9 cellular contexts compared by ENCODE assay signal in genomic region chrX:49071877-49072711, GRCh38. TPM values are rescaled to one million over a fixed set of nuclear protein-coding genes. Genes with fewer than 3 reads are reported as not detected.
DNase-seq lines count a peak whose midpoint lies in the region; ATAC-seq and TF ChIP-seq lines count a peak whose summit lies in the region.
"Had no signal": no experiment of that assay in that cellular context is flagged by ENCODE, and none has a peak within 500 bp of the region (broad histone marks: within the 10 kb centered on the region; RNA-seq: fewer than 3 reads in every experiment).

No MANE protein-coding gene starts in this region.

- H3K36me3 ChIP-seq in endodermal cell (ENCODE audit: control insufficient read depth, insufficient read depth, low read length) = no peaks in the 10 kb centered on the region
- no peaks in the 10 kb centered on the region for H3K36me3 ChIP-seq in mesendoderm (ENCODE audit: control insufficient read depth, insufficient read depth, low read length)
- H3K36me3 ChIP-seq in transverse colon = no peaks in the 10 kb centered on the region

- H3K4me3 Mint-ChIP-seq in T-helper 2 cell treated with Interferon-gamma antibody and Interleukin-4, amounts not matched to agents 5 μg/mL and 100 μg/mL, for 36 hours = peak overlapping the region; percentile 51
- H3K4me3 Mint-ChIP-seq in endodermal cell = peak overlapping the region; percentile 70

- no peak for DNase-seq in T-helper 2 cell treated with Interferon-gamma antibody and Interleukin-4, amounts not matched to agents 5 μg/mL and 100 μg/mL, for 36 hours (ENCODE audit: low spot score)
- DNase-seq in T-helper 2 cell = no peak
- DNase-seq in endodermal cell = peak; percentile 90
- DNase-seq in mesendoderm = peak; percentile 48
- peak; percentile 55 for DNase-seq in transverse colon
- no peak for DNase-seq in GM13976 (ENCODE audit: low spot score)

- no peak overlapping the region for H3K27ac Mint-ChIP-seq in T-helper 2 cell treated with Interferon-gamma antibody and Interleukin-4, amounts not matched to agents 5 μg/mL and 100 μg/mL, for 36 hours
- H3K27ac Mint-ChIP-seq in endodermal cell = peak overlapping the region; percentile 38

- no peak overlapping the region for H3K4me2 ChIP-seq in mesendoderm (ENCODE audit: low read length)

- H3K79me2 ChIP-seq in mesendoderm (ENCODE audit: control insufficient read depth, insufficient read depth, low read length) = no peaks in the 10 kb centered on the region

- peaks cover 16% of the 10 kb centered on the region for H3K36me3 Mint-ChIP-seq in T-helper 2 cell treated with Interferon-gamma antibody and Interleukin-4, amounts not matched to agents 5 μg/mL and 100 μg/mL, for 36 hours (ENCODE audit: low read depth)
- H3K36me3 Mint-ChIP-seq in endodermal cell (ENCODE audit: low read depth) = peaks cover 2% of the 10 kb centered on the region

- 94 to 97% methylated on average over 7 to 63 of the region's 63 CpGs for WGBS in endodermal cell (ENCODE audit: insufficient coverage in 1 of 2, insufficient read length in 1 of 2), 2 experiments
- WGBS in mesendoderm (ENCODE audit: extremely low coverage, insufficient coverage, low lambda C conversion rate) = no CpG with 5 or more reads among the region's 63 CpGs
- WGBS in transverse colon (ENCODE audit: low coverage in 1 of 2), 2 donors = 69% methylated on average over 63 of the region's 63 CpGs; no CpG with 5 or more reads in 1 of the 2 donors

- no peak overlapping the region for H2AK5ac ChIP-seq in mesendoderm (ENCODE audit: low read length)

- no peaks in the 10 kb centered on the region for H3K9me3 Mint-ChIP-seq in T-helper 2 cell treated with Interferon-gamma antibody and Interleukin-4, amounts not matched to agents 5 μg/mL and 100 μg/mL, for 36 hours
- peaks cover 56% of the 10 kb centered on the region for H3K9me3 Mint-ChIP-seq in endodermal cell

- no peak overlapping the region for H4K8ac ChIP-seq in mesendoderm (ENCODE audit: low read depth, low read length)

- intact Hi-C loops in transverse colon (cut with DNase I; ENCODE audit: low total_unique reads) = no loop called here

- ATAC-seq in HG03097 (IDR thresholded peaks at IDR 0.05; ENCODE audit: low FRiP score, unreplicated experiment) = no peak
- ATAC-seq in HG03342 (IDR thresholded peaks at IDR 0.05; ENCODE audit: unreplicated experiment) = no peak

- H3K27me3 Mint-ChIP-seq in T-helper 2 cell treated with Interferon-gamma antibody and Interleukin-4, amounts not matched to agents 5 μg/mL and 100 μg/mL, for 36 hours (ENCODE audit: low read depth) = no peaks in the 10 kb centered on the region
- H3K27me3 Mint-ChIP-seq in endodermal cell (ENCODE audit: insufficient read depth) = no peaks in the 10 kb centered on the region

- H4K5ac ChIP-seq in mesendoderm (ENCODE audit: low read length) = no peak overlapping the region

- no peak for TF ChIP-seq EP300 in transverse colon (IDR thresholded peaks at IDR 0.05; ENCODE audit: low read depth)

- H3K79me1 ChIP-seq in mesendoderm (ENCODE audit: low read length) = no peaks in the 10 kb centered on the region

- H3K4me1 ChIP-seq in endodermal cell (ENCODE audit: control insufficient read depth, insufficient read depth, low read length) (no peaks in the 10 kb centered on the region), mesendoderm (ENCODE audit: control insufficient read depth, low read depth, low read length) (no peaks in the 10 kb centered on the region), transverse colon (peaks cover 0 to 16% (median 2%) of the 10 kb centered on the region in 4 donors)

- H3K4ac ChIP-seq in mesendoderm (ENCODE audit: low read depth, low read length) = no peak overlapping the region

- no peaks in the 10 kb centered on the region for H3K9me3 ChIP-seq in endodermal cell (ENCODE audit: control insufficient read depth, low read length)
- no peaks in the 10 kb centered on the region for H3K9me3 ChIP-seq in transverse colon

- H3K4me1 Mint-ChIP-seq in T-helper 2 cell treated with Interferon-gamma antibody and Interleukin-4, amounts not matched to agents 5 μg/mL and 100 μg/mL, for 36 hours (ENCODE audit: low read depth) = peaks cover 15% of the 10 kb centered on the region
- H3K4me1 Mint-ChIP-seq in endodermal cell = peaks cover 4% of the 10 kb centered on the region

- H3K4me3 ChIP-seq in endodermal cell (ENCODE audit: low read length) (no peak overlapping the region), mesendoderm (ENCODE audit: low read length) (no peak overlapping the region), transverse colon (peak overlapping the region in 3 of 4 donors; percentile 20 to 48 (median 23))

- no peak for TF ChIP-seq POLR2A in transverse colon (IDR thresholded peaks at IDR 0.05)

- TF ChIP-seq CTCF in endodermal cell (conservative IDR thresholded peaks at IDR 0.05) (no peak), transverse colon (IDR thresholded peaks at IDR 0.05) (no peak), GM13976 (IDR thresholded peaks at IDR 0.05; ENCODE audit: borderline replicate concordance, control extremely low read depth, extremely low read depth, insufficient read depth, missing control alignments) (no peak)

- H3K56ac ChIP-seq in mesendoderm (ENCODE audit: low read length) = peak overlapping the region; percentile 25

- in situ Hi-C loops in transverse colon (cut with MboI; ENCODE audit: low pct_ligation_motif_present in 1 of 4, low pct_unique_long_range_greater_than_20kb in 1 of 4, low sequenced_read_pairs in 3 of 4) (no loop called here), GM13976 (cut with MboI; ENCODE audit: low sequenced_read_pairs, unreplicated experiment) (no loop called here)

- no peak overlapping the region for H3K23ac ChIP-seq in mesendoderm (ENCODE audit: low read length)

- no peak overlapping the region for H2BK120ac ChIP-seq in mesendoderm (ENCODE audit: low read depth, low read length)

- H3K27ac ChIP-seq in endodermal cell (ENCODE audit: low read depth, low read length) = no peak overlapping the region
- H3K27ac ChIP-seq in mesendoderm (ENCODE audit: low read depth, low read length) = no peak overlapping the region
- peak overlapping the region; percentile 59 to 86 (median 70) for H3K27ac ChIP-seq in transverse colon
- H3K27ac ChIP-seq: C4-2B had no signal

- no peak overlapping the region for H3K18ac ChIP-seq in mesendoderm (ENCODE audit: low read length)

- no peak overlapping the region for H2BK15ac ChIP-seq in mesendoderm (replicated peaks; ENCODE audit: low read depth)

- H3K27me3 ChIP-seq in endodermal cell (ENCODE audit: control insufficient read depth, insufficient read depth, low read length, poor library complexity, severe bottlenecking) (no peaks in the 10 kb centered on the region), mesendoderm (ENCODE audit: insufficient read depth, low read length, poor library complexity) (no peaks in the 10 kb centered on the region), transverse colon (no peaks in the 10 kb centered on the region)

- no peak overlapping the region for H2BK5ac ChIP-seq in mesendoderm (ENCODE audit: low read length)

- H3K9ac ChIP-seq in endodermal cell (ENCODE audit: extremely low read depth, low read length, poor library complexity, severe bottlenecking) (no peak overlapping the region), mesendoderm (ENCODE audit: low read length) (no peak overlapping the region)

RNA-seq across cellular contexts. Expression of gene PRAF2, which starts 1.7 kb away (rescaled TPM):
- 10 to 100 TPM in 1 of 2 donors, 1 to 10 TPM in 1; 8.2 to 15.7 TPM for total RNA-seq in endodermal cell
- 35.7 TPM for polyA plus RNA-seq in endodermal cell (2013, experiment 1 of 2)
- polyA plus RNA-seq in endodermal cell (2013, experiment 2 of 2) = 34.4 TPM
- 11.3 TPM for polyA plus RNA-seq in mesendoderm (2013, experiment 1 of 2)
- polyA plus RNA-seq in mesendoderm (2013, experiment 2 of 2) = 10.4 TPM
- total RNA-seq in transverse colon = 10 to 100 TPM in 2 of 4 donors, 1 to 10 TPM in 2; 3.4 to 16.8 (median 9.2) TPM

RNA-seq across cellular contexts. Expression of gene WDR45, which starts 7.6 kb away (rescaled TPM):
- total RNA-seq in endodermal cell (10 to 100 TPM; 29.8 to 42.5 TPM), transverse colon (100 to 1,000 TPM in 2 of 4 donors, 10 to 100 TPM in 2; 73.5 to 205 (median 117) TPM)
- 32.4 TPM for polyA plus RNA-seq in endodermal cell (2013, experiment 1 of 2)
- polyA plus RNA-seq in endodermal cell (2013, experiment 2 of 2) = 28.0 TPM
- polyA plus RNA-seq in mesendoderm (2013, experiment 1 of 2) = 26.2 TPM
- 25.9 TPM for polyA plus RNA-seq in mesendoderm (2013, experiment 2 of 2)

RNA-seq across cellular contexts. Expression of gene CCDC120, which starts 13.3 kb away (rescaled TPM):
- total RNA-seq in endodermal cell = 10 to 100 TPM; 13.4 to 13.5 TPM
- 9.6 TPM for polyA plus RNA-seq in endodermal cell (2013, experiment 1 of 2)
- 7.7 TPM for polyA plus RNA-seq in endodermal cell (2013, experiment 2 of 2)
- 10.5 TPM for polyA plus RNA-seq in mesendoderm (2013, experiment 1 of 2)
- 10.8 TPM for polyA plus RNA-seq in mesendoderm (2013, experiment 2 of 2)
- 10 to 100 TPM in 2 of 4 donors, 1 to 10 TPM in 2; 4.4 to 19.1 (median 9.9) TPM for total RNA-seq in transverse colon

RNA-seq across cellular contexts. Expression of gene TFE3, which starts 28.9 kb away (rescaled TPM):
- 10 to 100 TPM; 33.2 to 34.4 TPM for total RNA-seq in endodermal cell
- 19.6 TPM for polyA plus RNA-seq in endodermal cell (2013, experiment 1 of 2)
- 19.1 TPM for polyA plus RNA-seq in endodermal cell (2013, experiment 2 of 2)
- polyA plus RNA-seq in mesendoderm (2013, experiment 1 of 2) = 28.5 TPM
- 28.8 TPM for polyA plus RNA-seq in mesendoderm (2013, experiment 2 of 2)
- 10 to 100 TPM; 31.7 to 45.6 (median 44.7) TPM for total RNA-seq in transverse colon

RNA-seq across cellular contexts. Expression of gene GPKOW, which starts 51.4 kb away (rescaled TPM):
- total RNA-seq in endodermal cell (10 to 100 TPM; 17.9 to 23.7 TPM), transverse colon (10 to 100 TPM; 10.7 to 21.8 (median 18.0) TPM)
- polyA plus RNA-seq in endodermal cell (2013, experiment 1 of 2) = 25.1 TPM
- polyA plus RNA-seq in endodermal cell (2013, experiment 2 of 2) = 23.2 TPM
- polyA plus RNA-seq in mesendoderm (2013, experiment 1 of 2) = 12.7 TPM
- 13.2 TPM for polyA plus RNA-seq in mesendoderm (2013, experiment 2 of 2)

Comparison
In these comparisons a context has a peak if more than half of its experiments do, and no peak if none do; other contexts are left out.
1. DNase-seq: peak in endodermal cell (single experiment), mesendoderm (single experiment) and transverse colon (single experiment); none in T-helper 2 cell treated with Interferon-gamma antibody and Interleukin-4, amounts not matched to agents 5 μg/mL and 100 μg/mL, for 36 hours (single experiment), T-helper 2 cell (0 of 5) and GM13976 (single experiment).
2. H3K27ac ChIP-seq: peak in transverse colon (4 of 4); none in endodermal cell (single experiment) and mesendoderm (single experiment).
3. H3K4me3 ChIP-seq: peak in transverse colon (3 of 4); none in endodermal cell (single experiment) and mesendoderm (single experiment).